18 cellular contexts compared by ENCODE assay signal in genomic region chr5:58040044-58040443, GRCh38.
A peak's percentile ranks its signal among the peaks of the same experiment; 100 is the strongest.
DNase-seq lines count a peak whose midpoint lies in the region; ATAC-seq and TF ChIP-seq lines count a peak whose summit lies in the region.
"Had no signal": no experiment of that assay in that cellular context is flagged by ENCODE, and none has a peak within 500 bp of the region (broad histone marks: within the 10 kb centered on the region; RNA-seq: fewer than 3 reads in every experiment).

No MANE protein-coding gene starts in this region.

- DNase-seq in HT-29 (ENCODE audit: low spot score) (peak; percentile 24), dedifferentiated amniotic fluid mesenchymal stem cell (ENCODE audit: extremely low spot score) (peak; percentile 9), left lobe of liver (ENCODE audit: low spot score) (no peak), pons (ENCODE audit: low spot score) (peak; percentile 0), NCI-H2029 (lab: John Stamatoyannopoulos, UW) (no peak), NCI-H1417 (lab: John Stamatoyannopoulos, UW) (no peak), islet precursor cell (no peak), testis (no peak)
- DNase-seq: BE2C; Calu3; CD4-positive, alpha-beta memory T cell; H9; KG1; MM.1S; NCI-H1105; NCI-H187; NCI-H446; NCI-H69 had no signal

- intact Hi-C loops in testis (cut with DNase I; ENCODE audit: low total_unique reads), result no loop called here

- no peaks in the 10 kb centered on the region for H3K36me3 ChIP-seq in testis (ENCODE audit: low read depth, missing control alignments)
- H3K36me3 ChIP-seq: BE2C had no signal

- no peaks in the 10 kb centered on the region for H3K4me1 ChIP-seq in testis
- H3K4me1 ChIP-seq: BE2C had no signal

- 46 to 73% methylated on average over 2 of the region's 2 CpGs for WGBS in testis, 2 donors

- TF ChIP-seq CTCF in testis (IDR thresholded peaks at IDR 0.05), result no peak

- H3K27me3 ChIP-seq in testis, result no peaks in the 10 kb centered on the region
- H3K27me3 ChIP-seq: BE2C had no signal

- no peak overlapping the region for H3K4me3 ChIP-seq in testis

- no peak for TF ChIP-seq POLR2A in testis (IDR thresholded peaks at IDR 0.05)

- peak; percentile 78 for ATAC-seq in left lobe of liver

- H3K9me3 ChIP-seq in testis, result no peaks in the 10 kb centered on the region
- H3K9me3 ChIP-seq: BE2C had no signal

- H3K27ac ChIP-seq in testis, result no peak overlapping the region

Comparison
In these comparisons a context has a peak if more than half of its experiments do, and no peak if none do; other contexts are left out.
1. DNase-seq: peak in HT-29 (single experiment), dedifferentiated amniotic fluid mesenchymal stem cell (single experiment) and pons (single experiment); none in left lobe of liver (single experiment), NCI-H2029 (single experiment), NCI-H1417 (0 of 3), islet precursor cell (single experiment) and testis (single experiment).